16 cellular contexts compared by ENCODE assay signal in genomic region chr4:183165371-183165770, GRCh38.
DNase-seq lines count a peak whose midpoint lies in the region; ATAC-seq and TF ChIP-seq lines count a peak whose summit lies in the region.
"Had no signal": no experiment of that assay in that cellular context is flagged by ENCODE, and none has a peak within 500 bp of the region (broad histone marks: within the 10 kb centered on the region; RNA-seq: fewer than 3 reads in every experiment).

No MANE protein-coding gene starts in this region.

- TF ChIP-seq EP300 in upper lobe of left lung (IDR thresholded peaks at IDR 0.05): no peak

- H3K4me3 Mint-ChIP-seq in HFFc6 (peak overlapping the region; percentile 60), chondrocyte (ENCODE audit: unreplicated experiment) (peak overlapping the region; percentile 0)
- H3K4me3 Mint-ChIP-seq: activated CD4-positive, alpha-beta T cell treated with anti-CD3 and anti-CD28 coated beads for 36 hours; activated T-cell treated with anti-CD3 and anti-CD28 coated beads, Interleukin-2, amount 50 U/mL, for 24 hours; immature natural killer cell had no signal

- TF ChIP-seq CTCF in HFFc6 (IDR thresholded peaks at IDR 0.05): no peak
- no peak for TF ChIP-seq CTCF in chondrocyte (IDR thresholded peaks at IDR 0.05)
- no peak for TF ChIP-seq CTCF in upper lobe of left lung (IDR thresholded peaks at IDR 0.05)

- TF ChIP-seq POLR2A in upper lobe of left lung (IDR thresholded peaks at IDR 0.05): no peak

- ATAC-seq in upper lobe of left lung (ENCODE audit: low FRiP score in 2 of 2) (peak; percentile 63 to 66), GM18867 (IDR thresholded peaks at IDR 0.05; ENCODE audit: unreplicated experiment) (no peak), GM18520 (IDR thresholded peaks at IDR 0.05; ENCODE audit: unreplicated experiment) (no peak)
- ATAC-seq: activated CD4-positive, alpha-beta T cell treated with anti-CD3 and anti-CD28 coated beads for 36 hours had no signal

- peaks cover 27% of the 10 kb centered on the region for H3K36me3 Mint-ChIP-seq in HFFc6 (ENCODE audit: low read depth)
- no peaks in the 10 kb centered on the region for H3K36me3 Mint-ChIP-seq in chondrocyte (ENCODE audit: low read depth)
- H3K36me3 Mint-ChIP-seq: immature natural killer cell had no signal

- H3K9me3 Mint-ChIP-seq in HFFc6: no peaks in the 10 kb centered on the region
- H3K9me3 Mint-ChIP-seq in chondrocyte (ENCODE audit: low read depth): no peaks in the 10 kb centered on the region
- H3K9me3 Mint-ChIP-seq: activated T-cell treated with anti-CD3 and anti-CD28 coated beads, Interleukin-2, amount 50 U/mL, for 24 hours had no signal

- 14 to 22% methylated on average over 1 of the region's 1 CpG for WGBS in upper lobe of left lung, 2 donors

- H3K27me3 Mint-ChIP-seq in HFFc6 (ENCODE audit: insufficient read depth) (no peaks in the 10 kb centered on the region; the same call in none of the 2 replicates), chondrocyte (ENCODE audit: low read depth) (no peaks in the 10 kb centered on the region)

- H3K27me3 ChIP-seq in upper lobe of left lung: no peaks in the 10 kb centered on the region
- H3K27me3 ChIP-seq: foreskin keratinocyte, vagina had no signal

- H3K27ac ChIP-seq in upper lobe of left lung: peak overlapping the region; percentile 40 to 65 (median 62)
- H3K27ac ChIP-seq: foreskin keratinocyte, prostate gland, vagina had no signal

- H3K4me1 ChIP-seq in upper lobe of left lung: peaks cover 31 to 44% (median 37%) of the 10 kb centered on the region in 4 donors
- H3K4me1 ChIP-seq: prostate gland had no signal

- H3K36me3 ChIP-seq in upper lobe of left lung: no peaks in the 10 kb centered on the region
- H3K36me3 ChIP-seq: prostate gland, vagina had no signal

- H3K4me3 ChIP-seq in upper lobe of left lung: no peak overlapping the region
- H3K4me3 ChIP-seq: prostate gland, vagina had no signal

- peak overlapping the region; percentile 84 for H3K27ac Mint-ChIP-seq in HFFc6
- peak overlapping the region; percentile 65 for H3K27ac Mint-ChIP-seq in chondrocyte (ENCODE audit: unreplicated experiment)
- H3K27ac Mint-ChIP-seq: activated CD4-positive, alpha-beta T cell treated with anti-CD3 and anti-CD28 coated beads for 36 hours; activated T-cell treated with anti-CD3 and anti-CD28 coated beads, Interleukin-2, amount 50 U/mL, for 24 hours; immature natural killer cell had no signal

- DNase-seq in HFFc6 (peak; percentile 23), chondrocyte (ENCODE audit: low spot score) (no peak), hepatic stellate cell (ENCODE audit: low spot score) (peak; percentile 38), upper lobe of left lung (no peak), COR-L47 (lab: John Stamatoyannopoulos, UW) (no peak)
- DNase-seq: activated CD4-positive, alpha-beta T cell treated with anti-CD3 and anti-CD28 coated beads for 36 hours; activated T-cell treated with anti-CD3 and anti-CD28 coated beads, Interleukin-2, amount 50 U/mL, for 24 hours; foreskin keratinocyte; immature natural killer cell; NCI-H2029 treated with DMSO at 0.1 percent for 48 hours; NCI-H69; stimulated activated CD4-positive, alpha-beta T cell treated with anti-CD3 and anti-CD28 coated beads, Interleukin-1b, Interleukin-23, amount 100 ng/mL, for 48 hours had no signal

- H3K4me1 Mint-ChIP-seq in HFFc6 (ENCODE audit: low read depth) (peaks cover 67% of the 10 kb centered on the region), chondrocyte (ENCODE audit: low read depth) (peaks cover 54% of the 10 kb centered on the region)

- no peaks in the 10 kb centered on the region for H3K9me3 ChIP-seq in upper lobe of left lung
- H3K9me3 ChIP-seq: prostate gland, vagina had no signal

Comparison
In these comparisons a context has a peak if more than half of its experiments do, and no peak if none do; other contexts are left out.
1. DNase-seq: peak in HFFc6 (single experiment) and hepatic stellate cell (single experiment); none in chondrocyte (single experiment), upper lobe of left lung (0 of 2) and COR-L47 (single experiment).
2. ATAC-seq: peak in upper lobe of left lung (2 of 2); none in GM18867 (single experiment) and GM18520 (single experiment).